11 cellular contexts compared by ENCODE assay signal in genomic region chr4:158094413-158095110, GRCh38.
DNase-seq lines count a peak whose midpoint lies in the region; ATAC-seq and TF ChIP-seq lines count a peak whose summit lies in the region.
"Had no signal": no experiment of that assay in that cellular context is flagged by ENCODE, and none has a peak within 500 bp of the region (broad histone marks: within the 10 kb centered on the region; RNA-seq: fewer than 3 reads in every experiment).

No MANE protein-coding gene starts in this region.

- no peaks in the 10 kb centered on the region for H3K27me3 ChIP-seq in right cardiac atrium (ENCODE audit: control insufficient read depth, insufficient read depth)

- H3K4me3 ChIP-seq in right cardiac atrium (ENCODE audit: low read length) (no peak overlapping the region), astrocyte of the spinal cord (ENCODE audit: low read depth, low read length) (no peak overlapping the region), coronary artery (no peak overlapping the region)

- TF ChIP-seq CTCF in astrocyte of the spinal cord (IDR thresholded peaks at IDR 0.05; ENCODE audit: low read depth, low read length) = no peak
- no peak for TF ChIP-seq CTCF in coronary artery (IDR thresholded peaks at IDR 0.05)

- no peaks in the 10 kb centered on the region for H3K9me3 ChIP-seq in right cardiac atrium (ENCODE audit: control insufficient read depth, low read length)

- ATAC-seq in right cardiac atrium = peak; percentile 14 to 43
- ATAC-seq in left ventricle myocardium superior = no peak

- H3K4me1 ChIP-seq in right cardiac atrium (ENCODE audit: control insufficient read depth, insufficient read depth, low read length) = no peaks in the 10 kb centered on the region

- intact Hi-C loops in right cardiac atrium (cut with DNase I) = no loop called here
- intact Hi-C loops in left ventricle myocardium superior (cut with micrococcal nuclease) = no loop called here

- H3K27ac ChIP-seq in right cardiac atrium (ENCODE audit: low read length) (no peak overlapping the region), coronary artery (no peak overlapping the region)

- in situ Hi-C loops in astrocyte of the spinal cord (cut with HindIII; ENCODE audit: low sequenced_read_pairs) = no loop called here
- in situ Hi-C loops in G401 (cut with HindIII; ENCODE audit: low sequenced_read_pairs) = no loop called here

- DNase-seq in right cardiac atrium (no peak), left ventricle myocardium superior (no peak), astrocyte of the spinal cord (ENCODE audit: low read depth, low spot score) (peak; percentile 78), islet precursor cell (peak; percentile 98), coronary artery (ENCODE audit: low spot score) (no peak), foreskin melanocyte (no peak), NCI-H774 (lab: John Stamatoyannopoulos, UW) (no peak), G401 (ENCODE audit: low spot score) (no peak)
- DNase-seq: activated CD4-positive, CD25-positive, alpha-beta regulatory T cell treated with anti-CD3 and anti-CD28 coated beads, Interleukin-2, amount 50 U/mL, for 72 hours; activated gamma-delta T cell; SHP77 treated with DMSO at 0.1 percent for 48 hours had no signal

- WGBS in right cardiac atrium = 96% methylated on average over 1 of the region's 1 CpG

Comparison
In these comparisons a context has a peak if more than half of its experiments do, and no peak if none do; other contexts are left out.
1. DNase-seq: peak in astrocyte of the spinal cord (single experiment) and islet precursor cell (single experiment); none in right cardiac atrium (0 of 3), left ventricle myocardium superior (single experiment), coronary artery (single experiment), foreskin melanocyte (single experiment), NCI-H774 (single experiment) and G401 (single experiment).